ENCODE assay signal across 9 cellular contexts in the genomic region with DNA sequence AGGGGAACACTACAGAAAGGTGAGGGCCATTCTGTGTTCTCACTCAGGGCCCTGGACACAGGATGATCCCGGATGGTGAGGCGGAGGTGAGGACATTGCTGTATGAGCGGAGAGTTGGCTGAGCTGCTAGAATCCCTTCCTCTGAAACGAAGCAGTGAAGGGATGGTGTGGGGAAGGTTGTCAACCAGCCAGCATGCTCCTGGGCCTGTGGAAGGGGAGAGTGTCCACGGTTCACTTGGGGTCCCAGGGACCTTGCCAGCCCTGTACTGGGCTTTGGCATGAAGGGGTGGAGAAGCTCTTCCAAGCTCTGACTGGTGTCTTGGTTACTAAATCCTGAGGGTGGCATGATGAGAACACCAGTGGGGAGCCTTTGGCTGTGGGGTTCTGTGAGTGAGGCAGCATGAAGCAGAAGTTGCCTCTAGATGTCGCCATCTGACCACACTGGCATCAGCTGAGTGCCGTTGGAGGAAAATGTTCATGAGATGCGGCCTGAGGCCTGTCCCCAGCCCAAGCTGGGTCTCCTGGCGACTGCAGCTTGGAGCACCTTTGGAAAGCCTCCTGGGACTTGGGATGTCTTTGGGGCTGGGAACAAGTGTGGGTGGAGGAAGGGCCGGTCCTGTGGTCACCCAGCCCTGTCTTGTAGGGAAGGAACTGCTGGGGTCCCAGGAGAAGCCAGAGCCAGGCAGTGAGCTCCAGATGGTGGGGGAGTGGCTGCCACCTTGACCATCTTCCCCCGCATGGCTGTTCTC. TPM values are rescaled to one million over a fixed set of nuclear protein-coding genes. Genes with fewer than 3 reads are reported as not detected.
A peak's percentile ranks its signal among the peaks of the same experiment; 100 is the strongest.
DNase-seq lines count a peak whose midpoint lies in the region; ATAC-seq and TF ChIP-seq lines count a peak whose summit lies in the region.
"Had no signal": no experiment of that assay in that cellular context is flagged by ENCODE, and none has a peak within 500 bp of the region (broad histone marks: within the 10 kb centered on the region; RNA-seq: fewer than 3 reads in every experiment).

No MANE protein-coding gene starts in this region.

- H3K36me3 ChIP-seq in colonic mucosa (no peaks in the 10 kb centered on the region), right lobe of liver (no peaks in the 10 kb centered on the region)

- WGBS in right lobe of liver (ENCODE audit: insufficient coverage, low coverage, low lambda C conversion rate, missing lambda C conversion rate), result 23% methylated on average over 8 of the region's 11 CpGs

- intact Hi-C loops in Calu3 (cut with micrococcal nuclease; ENCODE audit: unreplicated experiment), result loop anchor here (2.0 to 5.0 kb wide), 2 partner anchors 34 to 52 kb away; no protein-coding TSS in a partner anchor
- intact Hi-C loops in colonic mucosa (cut with DNase I), result loop anchor here (5.0 kb wide), 1 partner anchor 37 kb away; a partner anchor contains a TSS
- intact Hi-C loops in right lobe of liver (cut with DNase I), result loop anchor here in 1 of 2 donors (5.0 kb wide), 1 partner anchor 47 kb away; no protein-coding TSS in a partner anchor

- no peaks in the 10 kb centered on the region for H3K9me3 Mint-ChIP-seq in Calu3 (ENCODE audit: low read depth, unreplicated experiment)

- H3K27me3 ChIP-seq in colonic mucosa (no peaks in the 10 kb centered on the region), right lobe of liver (no peaks in the 10 kb centered on the region)

- no peak overlapping the region for H3K27ac ChIP-seq in colonic mucosa
- no peak overlapping the region for H3K27ac ChIP-seq in right lobe of liver

- peak overlapping the region in 1 of 2 donors; percentile 76 for H3K9ac ChIP-seq in colonic mucosa (ENCODE audit: low read depth in 2 of 2, low read length in 2 of 2)

- no peak for TF ChIP-seq POLR2A in right lobe of liver (IDR thresholded peaks at IDR 0.05)

- no peak overlapping the region for H3K4me3 ChIP-seq in colonic mucosa
- no peak overlapping the region for H3K4me3 ChIP-seq in right lobe of liver

- TF ChIP-seq CTCF in Calu3 (IDR thresholded peaks at IDR 0.05; ENCODE audit: unreplicated experiment) (peak; percentile 94), colonic mucosa (IDR thresholded peaks at IDR 0.05) (peak; percentile 68), right lobe of liver (IDR thresholded peaks at IDR 0.05) (peak; percentile 82 to 85 (median 82))

- ATAC-seq in right lobe of liver (peak; percentile 77 to 86 (median 80)), GM19324 (IDR thresholded peaks at IDR 0.05; ENCODE audit: low FRiP score, unreplicated experiment) (no peak)

- H3K27ac Mint-ChIP-seq in Calu3 (ENCODE audit: unreplicated experiment), result no peak overlapping the region

- no peak overlapping the region for H3K4me3 Mint-ChIP-seq in Calu3 (ENCODE audit: low read depth, unreplicated experiment)

- no TSS peak for BruUV-seq in Calu3 (replicated peaks; lab: Mats Ljungman, UMichigan)

- no peaks in the 10 kb centered on the region for H3K27me3 Mint-ChIP-seq in Calu3 (ENCODE audit: unreplicated experiment)

- H3K4me1 Mint-ChIP-seq in Calu3 (ENCODE audit: low read depth, unreplicated experiment), result peaks cover 33% of the 10 kb centered on the region

- CTCF ChIA-PET in Calu3 (lab: Charles Lee), result interaction anchor here (0.6 to 2.0 kb wide), 7 partner anchors 14 to 142 kb away, joined by 4 to 23 read pairs (median 5); a partner anchor contains a TSS

- H3K4me1 ChIP-seq in colonic mucosa (peaks cover 19% of the 10 kb centered on the region), right lobe of liver (peaks cover 0 to 16% (median 7%) of the 10 kb centered on the region in 4 donors)

- H3K36me3 Mint-ChIP-seq in Calu3 (ENCODE audit: insufficient read depth, unreplicated experiment), result peaks cover 4% of the 10 kb centered on the region

- no peaks in the 10 kb centered on the region for H3K9me3 ChIP-seq in colonic mucosa
- H3K9me3 ChIP-seq in right lobe of liver, result no peaks in the 10 kb centered on the region

- DNase-seq in Calu3, result peak; percentile 77
- DNase-seq in H4 (ENCODE audit: low spot score), result peak; percentile 74
- peak; percentile 27 for DNase-seq in NCI-H2196 treated with DMSO at 0.1 percent for 48 hours (lab: John Stamatoyannopoulos, UW; ENCODE audit: unreplicated experiment)
- DNase-seq in activated CD4-positive, alpha-beta T cell treated with anti-CD3 and anti-CD28 coated beads for 4 hours, result peak; percentile 53 to 66
- peak; percentile 86 for DNase-seq in colonic mucosa
- DNase-seq in right lobe of liver, result peak; percentile 54 to 74 (median 70)
- peak; percentile 22 for DNase-seq in stimulated activated CD8-positive, alpha-beta memory T cell treated with anti-CD3 and anti-CD28 coated beads, Interleukin-15, amount 100 ng/mL, for 1 hour (ENCODE audit: low read depth)

RNA-seq across cellular contexts. Expression of a gene that starts 14.8 kb away (rescaled TPM):
- 25.0 and 27.2 TPM in 2 replicates for total RNA-seq in Calu3 (2022)
- total RNA-seq in H4 (2014; rRNA removed; shearing (Covaris generic)), result 9.8 and 20.3 TPM in 2 replicates
- 10 to 100 TPM; 16.0 to 25.9 TPM for total RNA-seq in colonic mucosa
- total RNA-seq in right lobe of liver, result 10 to 100 TPM in 3 of 6 experiments, 1 to 10 TPM in 3; 5.1 to 15.5 (median 10.8) TPM

RNA-seq across cellular contexts. Expression of a gene that starts 23.6 kb away (rescaled TPM):
- total RNA-seq in Calu3 (2022) (not detected in 2 replicates), colonic mucosa (1 to 10 TPM in 1 of 2 donors, under 1 TPM in 1; 0.72 to 1.8 TPM), right lobe of liver (under 1 TPM in 4 of 6 experiments, not detected in 2; 0.07 to 0.47 (median 0.22) TPM)
- not detected in 2 replicates for total RNA-seq in H4 (2014; rRNA removed; shearing (Covaris generic))
- total RNA-seq: activated CD8-positive, alpha-beta memory T cell treated with anti-CD3 and anti-CD28 coated beads for 36 hours had no signal

RNA-seq across cellular contexts. Expression of a gene that starts 30.2 kb away (rescaled TPM):
- total RNA-seq in Calu3 (2022) (1.3 and 2.2 TPM in 2 replicates), colonic mucosa (1 to 10 TPM; 1.4 to 4.0 TPM), right lobe of liver (1 to 10 TPM in 3 of 6 experiments, under 1 TPM in 2, not detected in 1; 0.51 to 7.7 (median 3.0) TPM)
- 0.12 TPM in 1 of 2 replicates, not detected in the other for total RNA-seq in H4 (2014; rRNA removed; shearing (Covaris generic))

RNA-seq across cellular contexts. Expression of a gene that starts 39.1 kb away (rescaled TPM):
- 121 and 126 TPM in 2 replicates for total RNA-seq in Calu3 (2022)
- 207 and 213 TPM in 2 replicates for total RNA-seq in H4 (2014; rRNA removed; shearing (Covaris generic))
- 100 to 1,000 TPM; 105 to 146 TPM for total RNA-seq in colonic mucosa
- 100 to 1,000 TPM in 2 of 6 experiments, 10 to 100 TPM in 4; 40.6 to 111 (median 47.4) TPM for total RNA-seq in right lobe of liver

RNA-seq across cellular contexts. Expression of a gene that starts 40.2 kb away (rescaled TPM):
- total RNA-seq in Calu3 (2022), result 58.7 and 61.1 TPM in 2 replicates
- 13.8 and 15.6 TPM in 2 replicates for total RNA-seq in H4 (2014; rRNA removed; shearing (Covaris generic))
- 100 to 1,000 TPM; 407 to 525 TPM for total RNA-seq in colonic mucosa
- total RNA-seq in right lobe of liver, result 100 to 1,000 TPM; 226 to 357 (median 263) TPM

Comparison
In these comparisons a context has a peak if more than half of its experiments do, and no peak if none do; other contexts are left out.
1. DNase-seq: peak in every context shown above with its lines; median percentile 86 in colonic mucosa; 77 in Calu3; 74 in H4; 70 in right lobe of liver; 60 in activated CD4-positive, alpha-beta T cell treated with anti-CD3 and anti-CD28 coated beads for 4 hours; 27 in NCI-H2196 treated with DMSO at 0.1 percent for 48 hours; 22 in stimulated activated CD8-positive, alpha-beta memory T cell treated with anti-CD3 and anti-CD28 coated beads, Interleukin-15, amount 100 ng/mL, for 1 hour.